9 cellular contexts compared by ENCODE assay signal in genomic region chr12:89494411-89495231, GRCh38. TPM values are rescaled to one million over a fixed set of nuclear protein-coding genes. Genes with fewer than 3 reads are reported as not detected.
DNase-seq lines count a peak whose midpoint lies in the region; ATAC-seq and TF ChIP-seq lines count a peak whose summit lies in the region.
"Had no signal": no experiment of that assay in that cellular context is flagged by ENCODE, and none has a peak within 500 bp of the region (broad histone marks: within the 10 kb centered on the region; RNA-seq: fewer than 3 reads in every experiment).

No MANE protein-coding gene starts in this region.

- no peaks in the 10 kb centered on the region for H3K9me3 ChIP-seq in GM23248 (ENCODE audit: low read depth)

- 64 to 66% methylated on average over 9 of the region's 9 CpGs for WGBS in GM23248 (ENCODE audit: low coverage in 1 of 2, low lambda C conversion rate in 2 of 2, missing lambda C conversion rate in 2 of 2), 2 experiments

- H3K9me3 Mint-ChIP-seq in activated CD4-positive, alpha-beta T cell treated with anti-CD3 and anti-CD28 coated beads, Interleukin-2, amount 10 ng/mL, durations not matched to agents 7 days and 5 days = no peaks in the 10 kb centered on the region
- H3K9me3 Mint-ChIP-seq in natural killer cell = no peaks in the 10 kb centered on the region

- peak overlapping the region; percentile 33 for H3K4me3 ChIP-seq in GM23248

- H3K27ac ChIP-seq in GM23248 = peak overlapping the region; percentile 45

- no peaks in the 10 kb centered on the region for H3K9me2 ChIP-seq in GM23248 (ENCODE audit: insufficient read depth)

- TF ChIP-seq CTCF in natural killer cell (IDR thresholded peaks at IDR 0.05) = no peak

- no peaks in the 10 kb centered on the region for H3K27me3 ChIP-seq in GM23248 (replicated peaks; ENCODE audit: insufficient read depth)

- in situ Hi-C loops in GM23248 (cut with MboI) = no loop called here

- H3K36me3 Mint-ChIP-seq in activated CD4-positive, alpha-beta T cell treated with anti-CD3 and anti-CD28 coated beads, Interleukin-2, amount 10 ng/mL, durations not matched to agents 7 days and 5 days (ENCODE audit: low read depth) = peaks cover 31% of the 10 kb centered on the region
- H3K36me3 Mint-ChIP-seq in natural killer cell = no peaks in the 10 kb centered on the region

- peaks cover 12% of the 10 kb centered on the region for H3K4me1 ChIP-seq in GM23248 (ENCODE audit: insufficient read depth)

- intact Hi-C loops in natural killer cell (cut with micrococcal nuclease) = no loop called here

- peak overlapping the region; percentile 67 for H3K27ac Mint-ChIP-seq in activated CD4-positive, alpha-beta T cell treated with anti-CD3 and anti-CD28 coated beads, Interleukin-2, amount 10 ng/mL, durations not matched to agents 7 days and 5 days
- H3K27ac Mint-ChIP-seq in natural killer cell = peak overlapping the region; percentile 36 to 50

- no peaks in the 10 kb centered on the region for H4K20me1 ChIP-seq in GM23248 (ENCODE audit: insufficient read depth)

- CTCF ChIA-PET in activated CD4-positive, alpha-beta T cell treated with anti-CD3 and anti-CD28 coated beads, Interleukin-2, amount 10 ng/mL, durations not matched to agents 7 days and 5 days (lab: Charles Lee) = interaction anchor here (0.5 to 1.9 kb wide), 8 partner anchors 11 to 760 kb away, joined by 3 to 5 read pairs (median 3); no protein-coding TSS in a partner anchor

- peak; percentile 58 to 90 (median 67) for ATAC-seq in natural killer cell

- POLR2A ChIA-PET in activated CD4-positive, alpha-beta T cell treated with anti-CD3 and anti-CD28 coated beads, Interleukin-2, amount 10 ng/mL, durations not matched to agents 7 days and 5 days (lab: Charles Lee) = interaction anchor here (0.5 to 0.6 kb wide), 2 partner anchors 33 to 803 kb away, joined by 3 read pairs; no protein-coding TSS in a partner anchor

- H3K36me3 ChIP-seq in GM23248 (ENCODE audit: low read depth) = no peaks in the 10 kb centered on the region

- H3K79me2 ChIP-seq in GM23248 (ENCODE audit: insufficient read depth) = no peaks in the 10 kb centered on the region

- DNase-seq in GM04504 (ENCODE audit: low read depth) (peak; percentile 13), GM23248 (peak; percentile 73), natural killer cell (no peak), DMS53 (lab: John Stamatoyannopoulos, UW) (no peak), DMS 273 treated with DMSO at 0.1 percent for 48 hours (lab: John Stamatoyannopoulos, UW) (no peak), mesenteric fat pad (ENCODE audit: low spot score) (no peak), medulla oblongata (ENCODE audit: extremely low spot score) (no peak)
- no peak for DNase-seq in activated CD4-positive, alpha-beta T cell treated with anti-CD3 and anti-CD28 coated beads, Interleukin-2, amount 10 ng/mL, durations not matched to agents 7 days and 5 days
- DNase-seq: SIG-M5 had no signal

- H3K9ac ChIP-seq in GM23248 = 0 out of 2 replicates have a peak overlapping the region, but pooled peaks have one; percentile 18

- H3K27me3 Mint-ChIP-seq in activated CD4-positive, alpha-beta T cell treated with anti-CD3 and anti-CD28 coated beads, Interleukin-2, amount 10 ng/mL, durations not matched to agents 7 days and 5 days = no peaks in the 10 kb centered on the region
- no peaks in the 10 kb centered on the region for H3K27me3 Mint-ChIP-seq in natural killer cell (ENCODE audit: low read depth in 2 of 2)

- H3F3A ChIP-seq in GM23248 (ENCODE audit: insufficient read depth) = peaks cover 14% of the 10 kb centered on the region; the same call in 1 of the 2 replicates

- H3K4me3 Mint-ChIP-seq in activated CD4-positive, alpha-beta T cell treated with anti-CD3 and anti-CD28 coated beads, Interleukin-2, amount 10 ng/mL, durations not matched to agents 7 days and 5 days = no peak overlapping the region
- no peak overlapping the region for H3K4me3 Mint-ChIP-seq in natural killer cell

- H3K4me1 Mint-ChIP-seq in activated CD4-positive, alpha-beta T cell treated with anti-CD3 and anti-CD28 coated beads, Interleukin-2, amount 10 ng/mL, durations not matched to agents 7 days and 5 days = peaks cover 18% of the 10 kb centered on the region
- peaks cover 31 to 34% of the 10 kb centered on the region in 2 donors for H3K4me1 Mint-ChIP-seq in natural killer cell

- peak overlapping the region; percentile 29 for H3K4me2 ChIP-seq in GM23248 (ENCODE audit: unreplicated experiment)

- peak overlapping the region; percentile 65 for H2AFZ ChIP-seq in GM23248

RNA-seq across cellular contexts. Expression of gene GALNT4, which starts 30.0 kb away (rescaled TPM):
- total RNA-seq in GM23248 (2014; rRNA removed; shearing (Covaris generic)) = 6.4 and 10.6 TPM in 2 replicates
- 6.4 and 7.3 TPM in 2 replicates for polyA plus RNA-seq in GM23248 (2016; fragmentation: Nextera tagmentation; extraction: Ambion mirVana)
- 10 to 100 TPM; 12.2 to 13.3 TPM for total RNA-seq in activated CD4-positive, alpha-beta T cell treated with anti-CD3 and anti-CD28 coated beads, Interleukin-2, amount 10 ng/mL, durations not matched to agents 7 days and 5 days
- total RNA-seq in natural killer cell (10 to 100 TPM; 14.3 to 19.9 (median 18.7) TPM), mesenteric fat pad (6.7 TPM)

RNA-seq across cellular contexts. Expression of gene POC1B, which starts 31.2 kb away (rescaled TPM):
- total RNA-seq in GM23248 (2014; rRNA removed; shearing (Covaris generic)) = 8.3 and 16.8 TPM in 2 replicates
- 14.5 and 15.0 TPM in 2 replicates for polyA plus RNA-seq in GM23248 (2016; fragmentation: Nextera tagmentation; extraction: Ambion mirVana)
- total RNA-seq in activated CD4-positive, alpha-beta T cell treated with anti-CD3 and anti-CD28 coated beads, Interleukin-2, amount 10 ng/mL, durations not matched to agents 7 days and 5 days = 10 to 100 TPM; 33.2 to 41.0 TPM
- total RNA-seq in natural killer cell (10 to 100 TPM; 29.8 to 40.9 (median 38.0) TPM), mesenteric fat pad (12.8 TPM)

Comparison
In these comparisons a context has a peak if more than half of its experiments do, and no peak if none do; other contexts are left out.
1. DNase-seq: peak in GM04504 (single experiment) and GM23248 (single experiment); none in activated CD4-positive, alpha-beta T cell treated with anti-CD3 and anti-CD28 coated beads, Interleukin-2, amount 10 ng/mL, durations not matched to agents 7 days and 5 days (single experiment), natural killer cell (single experiment), DMS53 (single experiment), DMS 273 treated with DMSO at 0.1 percent for 48 hours (single experiment), mesenteric fat pad (single experiment) and medulla oblongata (single experiment).